ENCODE assay signal across 8 cellular contexts in genomic region chr2:96869281-96869823, GRCh38. TPM values are rescaled to one million over a fixed set of nuclear protein-coding genes. Genes with fewer than 3 reads are reported as not detected.
A peak's percentile ranks its signal among the peaks of the same experiment; 100 is the strongest.
DNase-seq lines count a peak whose midpoint lies in the region; FAIRE-seq and TF ChIP-seq lines count a peak whose summit lies in the region.

No MANE protein-coding gene starts in this region.

- no peak overlapping the region for H2BK15ac ChIP-seq in mesendoderm (replicated peaks; ENCODE audit: low read depth)

- H3K36me3 ChIP-seq in endothelial cell of umbilical vein (ENCODE audit: control insufficient read depth in 2 of 2, extremely low read depth in 1 of 2, insufficient read depth in 2 of 2, low read length in 2 of 2) (peaks cover 4 to 13% of the 10 kb centered on the region in 2 experiments), mesendoderm (ENCODE audit: control insufficient read depth, insufficient read depth, low read length) (peaks cover 14% of the 10 kb centered on the region), transverse colon (peaks cover 0 to 11% (median 4%) of the 10 kb centered on the region in 4 donors)

- peak overlapping the region; percentile 96 for H3K56ac ChIP-seq in mesendoderm (ENCODE audit: low read length)

- H3K27me3 ChIP-seq in endothelial cell of umbilical vein (ENCODE audit: control insufficient read depth in 2 of 2, insufficient read depth in 2 of 2, low read length in 2 of 2): peaks cover 10 to 16% of the 10 kb centered on the region in 2 experiments
- H3K27me3 ChIP-seq in mesendoderm (ENCODE audit: insufficient read depth, low read length, poor library complexity): no peaks in the 10 kb centered on the region
- no peaks in the 10 kb centered on the region for H3K27me3 ChIP-seq in transverse colon

- FAIRE-seq in endothelial cell of umbilical vein (lab: Jason Lieb, UNC): peak; percentile 12

- dilution Hi-C loops in endothelial cell of umbilical vein (cut with MboI; ENCODE audit: extremely low pct_ligation_motif_present, low sequenced_read_pairs): no loop called here

- TF ChIP-seq POLR2A in endothelial cell of umbilical vein (IDR thresholded peaks at IDR 0.05; ENCODE audit: low read depth, low read length) (no peak), transverse colon (IDR thresholded peaks at IDR 0.05) (no peak)

- POLR2A ChIA-PET in RWPE1 (lab: Yijun Ruan, JAX; ENCODE audit: low non-redundant PET): no interaction called here
- POLR2A ChIA-PET in endothelial cell of umbilical vein (lab: Charles Lee): interaction anchor here (1.1 kb wide), 1 partner anchor 12 kb away, joined by 6 read pairs; the partner anchor contains the start of gene ANKRD39

- peak overlapping the region; percentile 97 for H3K4ac ChIP-seq in mesendoderm (ENCODE audit: low read depth, low read length)

- peak overlapping the region; percentile 89 for H4K8ac ChIP-seq in mesendoderm (ENCODE audit: low read depth, low read length)

- H4K5ac ChIP-seq in mesendoderm (ENCODE audit: low read length): no peak overlapping the region

- H2AK5ac ChIP-seq in mesendoderm (ENCODE audit: low read length): no peak overlapping the region

- DNase-seq in H4 (ENCODE audit: low spot score) (peak; percentile 52), RWPE1 (ENCODE audit: low spot score) (peak; percentile 52), endothelial cell of umbilical vein (ENCODE audit: low read depth, low spot score) (peak; percentile 55), mesendoderm (peak; percentile 77), transverse colon (peak; percentile 72), SKM-1 (lab: John Stamatoyannopoulos, UW; ENCODE audit: unreplicated experiment) (no peak)
- DNase-seq in activated CD4-positive, CD25-positive, alpha-beta regulatory T cell treated with anti-CD3 and anti-CD28 coated beads, Interleukin-2, amount 50 U/mL, for 72 hours: no peak

- H3K4me2 ChIP-seq in endothelial cell of umbilical vein (ENCODE audit: insufficient read depth, low read length): peak overlapping the region; percentile 60
- peak overlapping the region; percentile 18 for H3K4me2 ChIP-seq in mesendoderm (ENCODE audit: low read length)

- H3K9me1 ChIP-seq in endothelial cell of umbilical vein (replicated peaks; ENCODE audit: control insufficient read depth, extremely low read depth, insufficient read depth, low read length): no peaks in the 10 kb centered on the region

- H3K9ac ChIP-seq in endothelial cell of umbilical vein (replicated peaks; ENCODE audit: extremely low read depth, insufficient read depth, low read length) (peak overlapping the region; percentile 76), mesendoderm (ENCODE audit: low read length) (peak overlapping the region; percentile 99)

- H4K20me1 ChIP-seq in endothelial cell of umbilical vein (replicated peaks; ENCODE audit: control insufficient read depth, extremely low read depth, insufficient read depth, low read length): no peaks in the 10 kb centered on the region

- peak overlapping the region; percentile 73 for H2BK120ac ChIP-seq in mesendoderm (ENCODE audit: low read depth, low read length)

- H2AFZ ChIP-seq in endothelial cell of umbilical vein (ENCODE audit: low read depth, low read length): peak overlapping the region; percentile 47

- peak; percentile 47 for TF ChIP-seq CTCF in C4-2B (conservative IDR thresholded peaks at IDR 0.05)
- TF ChIP-seq CTCF in RWPE1 (conservative IDR thresholded peaks at IDR 0.05; ENCODE audit: low read depth): 0 out of 2 replicates have a peak, but pooled peaks have one; percentile 12
- TF ChIP-seq CTCF in endothelial cell of umbilical vein (IDR thresholded peaks at IDR 0.05; ENCODE audit: extremely low read depth in 1 of 2, insufficient read depth in 1 of 2, low read depth in 1 of 2, low read length in 2 of 2): no peak
- peak in 1 of 5 experiments; percentile 27 for TF ChIP-seq CTCF in transverse colon (IDR thresholded peaks at IDR 0.05)

- BruUV-seq in endothelial cell of umbilical vein (replicated peaks; lab: Mats Ljungman, UMichigan): no TSS peak

- CTCF ChIA-PET in RWPE1 (lab: Yijun Ruan, JAX) (interaction anchor here (0.6 to 3.1 kb wide), 9 partner anchors 11 to 320 kb away, joined by 3 to 27 read pairs (median 3); partner anchors contain the start of gene ANKRD39), endothelial cell of umbilical vein (lab: Charles Lee) (interaction anchor here (1.0 to 6.5 kb wide), 7 partner anchors 10 to 85 kb away, joined by 3 to 81 read pairs (median 4); partner anchors contain the start of genes ANKRD39 and CNNM3)

- intact Hi-C loops in endothelial cell of umbilical vein (cut with micrococcal nuclease) (no loop called here), transverse colon (cut with DNase I; ENCODE audit: low total_unique reads) (loop anchor here (1.0 kb wide), 1 partner anchor 38 kb away; no protein-coding TSS in a partner anchor)

- no peaks in the 10 kb centered on the region for H3K9me3 ChIP-seq in endothelial cell of umbilical vein (replicated peaks; ENCODE audit: control insufficient read depth, insufficient read depth, low read length)
- H3K9me3 ChIP-seq in transverse colon: no peaks in the 10 kb centered on the region

- no peak for TF ChIP-seq EP300 in transverse colon (IDR thresholded peaks at IDR 0.05; ENCODE audit: low read depth)

- H3K79me1 ChIP-seq in mesendoderm (ENCODE audit: low read length): peaks cover 25% of the 10 kb centered on the region

- H2BK5ac ChIP-seq in mesendoderm (ENCODE audit: low read length): peak overlapping the region; percentile 76

- peak overlapping the region; percentile 66 for H3K23ac ChIP-seq in mesendoderm (ENCODE audit: low read length)

- peak overlapping the region; percentile 59 to 86 (median 65) for H3K4me3 ChIP-seq in endothelial cell of umbilical vein (replicated peaks in 1 of 3; ENCODE audit: insufficient read depth in 1 of 3, low read depth in 1 of 3, low read length in 3 of 3)
- H3K4me3 ChIP-seq in mesendoderm (ENCODE audit: low read length): peak overlapping the region; percentile 91
- peak overlapping the region; percentile 73 to 79 (median 77) for H3K4me3 ChIP-seq in transverse colon

- H3K79me2 ChIP-seq in endothelial cell of umbilical vein (ENCODE audit: control insufficient read depth, insufficient read depth, low read length) (no peaks in the 10 kb centered on the region), mesendoderm (ENCODE audit: control insufficient read depth, insufficient read depth, low read length) (peaks cover 32% of the 10 kb centered on the region)

- WGBS in mesendoderm (ENCODE audit: extremely low coverage, insufficient coverage, low lambda C conversion rate): no CpG with 5 or more reads among the region's 65 CpGs
- 0% methylated on average over 18 of the region's 65 CpGs; no CpG with 5 or more reads in 1 of the 2 donors for whole genome bisulfite sequencing in transverse colon (ENCODE audit: low coverage in 1 of 2), 2 donors

- H3K4me1 ChIP-seq in endothelial cell of umbilical vein (ENCODE audit: control insufficient read depth, extremely low read depth, insufficient read depth, low read length) (peaks cover 34% of the 10 kb centered on the region), mesendoderm (ENCODE audit: control insufficient read depth, low read depth, low read length) (peaks cover 17% of the 10 kb centered on the region), transverse colon (peaks cover 24 to 49% (median 41%) of the 10 kb centered on the region in 4 donors)

- peak overlapping the region; percentile 97 for H3K18ac ChIP-seq in mesendoderm (ENCODE audit: low read length)

- in situ Hi-C loops in transverse colon (cut with MboI; ENCODE audit: low pct_ligation_motif_present in 1 of 4, low pct_unique_long_range_greater_than_20kb in 1 of 4, low sequenced_read_pairs in 3 of 4): no loop called here

- H3K27ac ChIP-seq in C4-2B: peak overlapping the region; percentile 79
- H3K27ac ChIP-seq in RWPE1: peak overlapping the region; percentile 89
- H3K27ac ChIP-seq in endothelial cell of umbilical vein (ENCODE audit: insufficient read depth, low read depth, low read length): no peak overlapping the region
- peak overlapping the region; percentile 93 for H3K27ac ChIP-seq in mesendoderm (ENCODE audit: low read depth, low read length)
- peak overlapping the region; percentile 94 to 100 (median 96) for H3K27ac ChIP-seq in transverse colon

RNA-seq across cellular contexts. Expression of gene SEMA4C, which starts 0.5 kb away (rescaled TPM):
- total RNA-seq in H4 (2014; rRNA removed; shearing (Covaris generic)): 15.9 and 18.0 TPM in 2 replicates
- total RNA-seq in endothelial cell of umbilical vein (13.1 and 17.3 TPM in 2 replicates), transverse colon (10 to 100 TPM in 3 of 4 donors, 1 to 10 TPM in 1; 3.6 to 23.9 (median 17.4) TPM)
- polyA plus RNA-seq in endothelial cell of umbilical vein: 16.4 and 18.0 TPM in 2 replicates
- polyA plus RNA-seq in endothelial cell of umbilical vein (2011; cell fraction: cytosol; rRNA removed): 10.2 and 13.0 TPM in 2 replicates
- polyA plus RNA-seq in endothelial cell of umbilical vein (2011; cell fraction: nucleus; rRNA removed): 24.5 and 30.6 TPM in 2 replicates
- 9.3 and 14.6 TPM in 2 replicates for polyA plus RNA-seq in endothelial cell of umbilical vein (2012)
- 25.8 and 28.9 TPM in 2 replicates for polyA minus RNA-seq in endothelial cell of umbilical vein
- 9.2 TPM for polyA minus RNA-seq in endothelial cell of umbilical vein (2011; cell fraction: cytosol; rRNA and poly(A)+ RNA removed)
- polyA minus RNA-seq in endothelial cell of umbilical vein (2011; cell fraction: nucleus; rRNA and poly(A)+ RNA removed): 6.7 and 10.3 TPM in 2 replicates
- polyA plus RNA-seq in mesendoderm (2013, experiment 1 of 2): 32.1 TPM
- polyA plus RNA-seq in mesendoderm (2013, experiment 2 of 2): 31.2 TPM

RNA-seq across cellular contexts. Expression of gene ANKRD39, which starts 11.5 kb away (rescaled TPM):
- total RNA-seq in H4 (2014; rRNA removed; shearing (Covaris generic)): 11.0 and 17.7 TPM in 2 replicates
- total RNA-seq in endothelial cell of umbilical vein (12.0 and 14.7 TPM in 2 replicates), transverse colon (10 to 100 TPM in 3 of 4 donors, 1 to 10 TPM in 1; 9.7 to 55.3 (median 12.7) TPM)
- 17.9 and 20.4 TPM in 2 replicates for polyA plus RNA-seq in endothelial cell of umbilical vein
- polyA plus RNA-seq in endothelial cell of umbilical vein (2011; cell fraction: cytosol; rRNA removed): 10.0 and 10.3 TPM in 2 replicates
- polyA plus RNA-seq in endothelial cell of umbilical vein (2011; cell fraction: nucleus; rRNA removed): 11.2 and 13.0 TPM in 2 replicates
- polyA plus RNA-seq in endothelial cell of umbilical vein (2012): 13.3 and 15.5 TPM in 2 replicates
- polyA minus RNA-seq in endothelial cell of umbilical vein: 6.4 and 7.9 TPM in 2 replicates
- polyA minus RNA-seq in endothelial cell of umbilical vein (2011; cell fraction: cytosol; rRNA and poly(A)+ RNA removed): 6.2 TPM
- polyA minus RNA-seq in endothelial cell of umbilical vein (2011; cell fraction: nucleus; rRNA and poly(A)+ RNA removed): 4.9 and 6.5 TPM in 2 replicates
- 14.2 TPM for polyA plus RNA-seq in mesendoderm (2013, experiment 1 of 2)
- polyA plus RNA-seq in mesendoderm (2013, experiment 2 of 2): 13.8 TPM

RNA-seq across cellular contexts. Expression of gene ANKRD23, which starts 25.5 kb away (rescaled TPM):
- total RNA-seq in H4 (2014; rRNA removed; shearing (Covaris generic)): 0.55 and 0.58 TPM in 2 replicates
- total RNA-seq in endothelial cell of umbilical vein (2.4 and 3.6 TPM in 2 replicates), transverse colon (10 to 100 TPM in 1 of 4 donors, 1 to 10 TPM in 3; 4.1 to 22.7 (median 7.0) TPM)
- 1.5 and 1.7 TPM in 2 replicates for polyA plus RNA-seq in endothelial cell of umbilical vein
- 0.52 and 0.75 TPM in 2 replicates for polyA plus RNA-seq in endothelial cell of umbilical vein (2011; cell fraction: cytosol; rRNA removed)
- 10.5 and 10.7 TPM in 2 replicates for polyA plus RNA-seq in endothelial cell of umbilical vein (2011; cell fraction: nucleus; rRNA removed)
- polyA plus RNA-seq in endothelial cell of umbilical vein (2012): 1.4 and 1.6 TPM in 2 replicates
- polyA minus RNA-seq in endothelial cell of umbilical vein: 1.6 and 1.8 TPM in 2 replicates
- 1.4 TPM for polyA minus RNA-seq in endothelial cell of umbilical vein (2011; cell fraction: cytosol; rRNA and poly(A)+ RNA removed)
- 4.2 and 6.1 TPM in 2 replicates for polyA minus RNA-seq in endothelial cell of umbilical vein (2011; cell fraction: nucleus; rRNA and poly(A)+ RNA removed)
- 0.86 TPM for polyA plus RNA-seq in mesendoderm (2013, experiment 1 of 2)
- 1.7 TPM for polyA plus RNA-seq in mesendoderm (2013, experiment 2 of 2)

RNA-seq across cellular contexts. Expression of gene CNNM3, which starts 53.3 kb away (rescaled TPM):
- total RNA-seq in H4 (2014; rRNA removed; shearing (Covaris generic)): 3.4 and 3.5 TPM in 2 replicates
- total RNA-seq in endothelial cell of umbilical vein (13.0 and 13.5 TPM in 2 replicates), transverse colon (10 to 100 TPM; 14.2 to 54.3 (median 22.3) TPM)
- 14.9 and 16.4 TPM in 2 replicates for polyA plus RNA-seq in endothelial cell of umbilical vein
- 9.6 and 10.1 TPM in 2 replicates for polyA plus RNA-seq in endothelial cell of umbilical vein (2011; cell fraction: cytosol; rRNA removed)
- polyA plus RNA-seq in endothelial cell of umbilical vein (2011; cell fraction: nucleus; rRNA removed): 14.8 and 18.5 TPM in 2 replicates
- 10.2 and 10.6 TPM in 2 replicates for polyA plus RNA-seq in endothelial cell of umbilical vein (2012)
- 19.8 and 22.5 TPM in 2 replicates for polyA minus RNA-seq in endothelial cell of umbilical vein
- 23.6 TPM for polyA minus RNA-seq in endothelial cell of umbilical vein (2011; cell fraction: cytosol; rRNA and poly(A)+ RNA removed)
- polyA minus RNA-seq in endothelial cell of umbilical vein (2011; cell fraction: nucleus; rRNA and poly(A)+ RNA removed): 9.0 and 10.0 TPM in 2 replicates
- 10.9 TPM for polyA plus RNA-seq in mesendoderm (2013, experiment 1 of 2)
- polyA plus RNA-seq in mesendoderm (2013, experiment 2 of 2): 10.7 TPM

Comparison
In these comparisons a context has a peak if more than half of its experiments do, and no peak if none do; other contexts are left out.
1. CTCF ChIP-seq: peak in C4-2B (single experiment) and RWPE1 (single experiment); none in endothelial cell of umbilical vein (0 of 2).
2. DNase-seq: peak in H4 (single experiment), RWPE1 (single experiment), endothelial cell of umbilical vein (single experiment), mesendoderm (single experiment) and transverse colon (single experiment); none in activated CD4-positive, CD25-positive, alpha-beta regulatory T cell treated with anti-CD3 and anti-CD28 coated beads, Interleukin-2, amount 50 U/mL, for 72 hours (single experiment) and SKM-1 (single experiment).
3. Peak in every context shown above with its lines, with median percentiles within 50 percentile points of each other: H3K4me3 ChIP-seq.